32 cellular contexts compared by ENCODE assay signal in genomic region chr3:100868894-100869293, GRCh38.
"Had no signal": no experiment of that assay in that cellular context is flagged by ENCODE, and none has a peak within 500 bp of the region (broad histone marks: within the 10 kb centered on the region; RNA-seq: fewer than 3 reads in every experiment).

No MANE protein-coding gene starts in this region.

- H3K4me3 ChIP-seq: adrenal gland, ascending aorta, breast epithelium, cardiac muscle cell, colonic mucosa, esophagus muscularis mucosa had no signal

- H3K36me3 Mint-ChIP-seq: activated naive CD4-positive, alpha-beta T cell treated with anti-CD3 and anti-CD28 coated beads, Interleukin-2, amount 50 U/mL, for 24 hours; activated naive CD8-positive, alpha-beta T cell treated with anti-CD3 and anti-CD28 coated beads for 36 hours; brain had no signal

- H3K27me3 Mint-ChIP-seq: brain had no signal

- H3K27me3 ChIP-seq: adrenal gland, ascending aorta, breast epithelium, cardiac muscle cell, colonic mucosa, esophagus muscularis mucosa had no signal

- DNase-seq: activated B cell treated with CpG ODN at 0.5 μM for 24 hours; activated CD4-positive, alpha-beta T cell treated with anti-CD3 and anti-CD28 coated beads for 48 hours; activated CD4-positive, alpha-beta T cell treated with anti-CD3 and anti-CD28 coated beads, Interleukin-2, amount 50 U/mL, for 1 hour; activated CD4-positive, alpha-beta T cell treated with anti-CD3 and anti-CD28 coated beads, Interleukin-2, amount 50 U/mL, for 48 hours; activated CD8-positive, alpha-beta memory T cell treated with anti-CD3 and anti-CD28 coated beads for 24 hours; activated CD8-positive, alpha-beta T cell treated with anti-CD3 and anti-CD28 coated beads for 36 hours; activated effector memory CD4-positive, alpha-beta T cell treated with anti-CD3 and anti-CD28 coated beads, Interleukin-2, amount 50 U/mL, for 16 hours; activated naive CD4-positive, alpha-beta T cell treated with anti-CD3 and anti-CD28 coated beads for 36 hours; activated naive CD8-positive, alpha-beta T cell treated with anti-CD3 and anti-CD28 coated beads for 36 hours; activated naive CD8-positive, alpha-beta T cell treated with anti-CD3 and anti-CD28 coated beads, Interleukin-2, amount 50 U/mL, for 24 hours; activated T-cell treated with anti-CD3 and anti-CD28 coated beads, Interleukin-2, amount 50 U/mL, for 4 hours; adrenal gland; amygdala; central memory CD4-positive, alpha-beta T cell; cerebellar nuclear complex; colonic mucosa; effector CD8-positive, alpha-beta T cell; erythroblast; foreskin fibroblast; T-helper 1 cell; T-helper 17 cell; T1000; WERI-Rb-1 had no signal

- H3K9me3 ChIP-seq: adrenal gland, ascending aorta, breast epithelium, colonic mucosa, esophagus muscularis mucosa had no signal

- H3K27ac Mint-ChIP-seq: activated B cell treated with CpG ODN at 0.5 μM for 24 hours; activated CD8-positive, alpha-beta T cell treated with anti-CD3 and anti-CD28 coated beads for 36 hours; activated naive CD4-positive, alpha-beta T cell treated with anti-CD3 and anti-CD28 coated beads for 36 hours; activated naive CD4-positive, alpha-beta T cell treated with anti-CD3 and anti-CD28 coated beads, Interleukin-2, amount 50 U/mL, for 24 hours; activated naive CD8-positive, alpha-beta T cell treated with anti-CD3 and anti-CD28 coated beads for 36 hours; activated naive CD8-positive, alpha-beta T cell treated with anti-CD3 and anti-CD28 coated beads, Interleukin-2, amount 50 U/mL, for 24 hours; activated T-helper 2 cell treated with anti-CD3 and anti-CD28 coated beads, Interferon-gamma antibody, Interleukin-2, Interleukin-4, amounts not matched to agents 10 μg/mL and 5 μg/mL and 100 μg/mL, durations not matched to agents 14 hours and 24 hours and 36 hours; brain; T-helper 17 cell; T-helper 2 cell treated with Interferon-gamma antibody and Interleukin-4, amounts not matched to agents 5 μg/mL and 100 μg/mL, for 36 hours had no signal

- H3K27ac ChIP-seq: adrenal gland, ascending aorta, breast epithelium, cardiac muscle cell, colonic mucosa, esophagus muscularis mucosa, WERI-Rb-1 had no signal

- H3K9me3 Mint-ChIP-seq: activated B cell treated with CpG ODN at 0.5 μM for 24 hours; activated CD8-positive, alpha-beta T cell treated with anti-CD3 and anti-CD28 coated beads for 36 hours; activated naive CD4-positive, alpha-beta T cell treated with anti-CD3 and anti-CD28 coated beads for 36 hours; activated naive CD8-positive, alpha-beta T cell treated with anti-CD3 and anti-CD28 coated beads for 36 hours; activated naive CD8-positive, alpha-beta T cell treated with anti-CD3 and anti-CD28 coated beads, Interleukin-2, amount 50 U/mL, for 24 hours; activated T-cell treated with anti-CD3 and anti-CD28 coated beads, Interleukin-2, amount 50 U/mL, for 4 hours; activated T-helper 2 cell treated with anti-CD3 and anti-CD28 coated beads, Interferon-gamma antibody, Interleukin-2, Interleukin-4, amounts not matched to agents 10 μg/mL and 5 μg/mL and 100 μg/mL, durations not matched to agents 14 hours and 24 hours and 36 hours; brain; T-helper 2 cell treated with Interferon-gamma antibody and Interleukin-4, amounts not matched to agents 5 μg/mL and 100 μg/mL, for 36 hours had no signal

- H3K4me1 Mint-ChIP-seq: activated B cell treated with CpG ODN at 0.5 μM for 24 hours; activated naive CD4-positive, alpha-beta T cell treated with anti-CD3 and anti-CD28 coated beads, Interleukin-2, amount 50 U/mL, for 24 hours; activated naive CD8-positive, alpha-beta T cell treated with anti-CD3 and anti-CD28 coated beads for 36 hours; activated naive CD8-positive, alpha-beta T cell treated with anti-CD3 and anti-CD28 coated beads, Interleukin-2, amount 50 U/mL, for 24 hours; brain had no signal

- ATAC-seq: activated CD4-positive, CD25-positive, alpha-beta regulatory T cell treated with anti-CD3 and anti-CD28 coated beads, Interleukin-2, amount 50 U/mL, for 24 hours; activated CD8-positive, alpha-beta T cell treated with anti-CD3 and anti-CD28 coated beads for 36 hours; activated naive CD8-positive, alpha-beta T cell treated with anti-CD3 and anti-CD28 coated beads, Interleukin-2, amount 50 U/mL, for 24 hours; activated T-cell treated with anti-CD3 and anti-CD28 coated beads, Interleukin-2, amount 50 U/mL, for 4 hours; T-helper 17 cell had no signal

- H3K4me3 Mint-ChIP-seq: activated B cell treated with CpG ODN at 0.5 μM for 24 hours; activated CD8-positive, alpha-beta T cell treated with anti-CD3 and anti-CD28 coated beads for 36 hours; activated naive CD4-positive, alpha-beta T cell treated with anti-CD3 and anti-CD28 coated beads for 36 hours; activated naive CD4-positive, alpha-beta T cell treated with anti-CD3 and anti-CD28 coated beads, Interleukin-2, amount 50 U/mL, for 24 hours; activated naive CD8-positive, alpha-beta T cell treated with anti-CD3 and anti-CD28 coated beads for 36 hours; activated naive CD8-positive, alpha-beta T cell treated with anti-CD3 and anti-CD28 coated beads, Interleukin-2, amount 50 U/mL, for 24 hours; activated T-cell treated with anti-CD3 and anti-CD28 coated beads, Interleukin-2, amount 50 U/mL, for 4 hours; brain; T-helper 17 cell; T-helper 2 cell treated with Interferon-gamma antibody and Interleukin-4, amounts not matched to agents 5 μg/mL and 100 μg/mL, for 36 hours had no signal

- H3K4me1 ChIP-seq: adrenal gland, breast epithelium, colonic mucosa had no signal

- H3K36me3 ChIP-seq: adrenal gland, ascending aorta, breast epithelium, cardiac muscle cell, colonic mucosa, WERI-Rb-1 had no signal
